Comparison of ENCODE assay signal across 15 cellular contexts in the genomic region with DNA sequence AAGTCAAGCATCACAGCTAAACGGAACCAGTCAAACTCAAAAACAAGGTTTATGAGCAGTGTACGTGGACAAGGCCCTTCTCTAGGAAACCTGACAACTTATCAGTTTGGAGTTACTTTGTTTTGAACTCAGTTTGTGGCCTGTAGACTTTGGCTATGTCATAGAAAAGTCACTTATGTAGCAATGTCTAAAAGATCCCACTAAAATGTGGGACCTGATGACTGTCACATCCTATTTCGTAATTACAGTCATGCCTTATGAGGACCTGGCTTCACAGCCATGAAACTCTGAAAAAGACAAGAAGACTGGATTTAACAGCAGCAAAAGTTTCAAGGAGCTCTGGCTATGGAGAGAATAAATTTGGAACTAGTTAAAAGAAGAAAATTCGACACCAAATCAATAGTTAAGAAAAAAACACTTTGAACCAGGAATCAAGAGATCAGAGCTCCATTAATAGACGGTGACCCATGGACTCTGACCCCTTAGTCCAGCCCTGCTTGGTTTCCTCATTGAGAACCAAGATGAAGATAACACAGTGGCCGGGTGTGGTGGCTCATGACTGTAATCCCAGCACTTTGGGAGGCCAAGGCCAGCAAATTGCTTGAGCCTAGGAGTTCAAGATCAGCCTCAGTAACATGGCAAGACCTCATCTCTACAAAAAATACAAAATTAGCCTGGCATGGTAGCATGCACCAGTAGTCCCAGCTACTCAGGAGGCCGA.
"Had no signal": no experiment of that assay in that cellular context is flagged by ENCODE, and none has a peak within 500 bp of the region (broad histone marks: within the 10 kb centered on the region; RNA-seq: fewer than 3 reads in every experiment).

No MANE protein-coding gene starts in this region.

- H3K4me3 ChIP-seq: coronary artery, left lung, tibial artery, uterus had no signal

- H3K4me1 ChIP-seq: foreskin keratinocyte, parathyroid adenoma, uterus had no signal

- H3K4me1 Mint-ChIP-seq: activated B cell treated with CpG ODN at 0.5 μM for 24 hours had no signal

- H3K27me3 ChIP-seq: foreskin keratinocyte, left lung, tibial artery, uterus had no signal

- H3K27me3 Mint-ChIP-seq: activated B cell treated with CpG ODN at 0.5 μM for 24 hours; activated CD4-positive, alpha-beta T cell treated with anti-CD3 and anti-CD28 coated beads, Interleukin-2, amount 10 ng/mL, durations not matched to agents 7 days and 5 days had no signal

- H3K27ac Mint-ChIP-seq: activated B cell treated with CpG ODN at 0.5 μM for 24 hours; activated CD4-positive, alpha-beta T cell treated with anti-CD3 and anti-CD28 coated beads, Interleukin-2, amount 10 ng/mL, durations not matched to agents 7 days and 5 days; activated naive CD4-positive, alpha-beta T cell treated with anti-CD3 and anti-CD28 coated beads for 36 hours; T-helper 1 cell treated with Interleukin-12 subunit alpha and Interleukin-12 subunit beta and Interleukin-4 antibody, amounts not matched to agents 30 μg/mL and 1 μg/mL, for 36 hours had no signal

- H3K27ac ChIP-seq: coronary artery, foreskin keratinocyte, parathyroid adenoma, tibial artery, uterus had no signal

- H3K9me3 Mint-ChIP-seq: activated B cell treated with CpG ODN at 0.5 μM for 24 hours; activated CD4-positive, alpha-beta T cell treated with anti-CD3 and anti-CD28 coated beads, Interleukin-2, amount 10 ng/mL, durations not matched to agents 7 days and 5 days; activated naive CD4-positive, alpha-beta T cell treated with anti-CD3 and anti-CD28 coated beads for 36 hours; T-helper 1 cell treated with Interleukin-12 subunit alpha and Interleukin-12 subunit beta and Interleukin-4 antibody, amounts not matched to agents 30 μg/mL and 1 μg/mL, for 36 hours had no signal

- ATAC-seq: foreskin keratinocyte, left lung had no signal

- DNase-seq: activated B cell treated with CpG ODN at 0.5 μM for 24 hours; activated CD4-positive, alpha-beta T cell treated with anti-CD3 and anti-CD28 coated beads, Interleukin-2, amount 10 ng/mL, durations not matched to agents 7 days and 5 days; activated naive CD4-positive, alpha-beta T cell treated with anti-CD3 and anti-CD28 coated beads for 36 hours; central memory CD4-positive, alpha-beta T cell; effector CD4-positive, alpha-beta T cell; foreskin keratinocyte; islet precursor cell; left lung; mesenchymal stem cell; stimulated activated CD4-positive, alpha-beta T cell treated with anti-CD3 and anti-CD28 coated beads, Interleukin-4, amount 100 ng/mL, for 4 hours; tibial artery; uterus had no signal

- H3K36me3 ChIP-seq: left lung, uterus had no signal

- H3K4me3 Mint-ChIP-seq: activated B cell treated with CpG ODN at 0.5 μM for 24 hours; activated CD4-positive, alpha-beta T cell treated with anti-CD3 and anti-CD28 coated beads, Interleukin-2, amount 10 ng/mL, durations not matched to agents 7 days and 5 days; activated naive CD4-positive, alpha-beta T cell treated with anti-CD3 and anti-CD28 coated beads for 36 hours; T-helper 1 cell treated with Interleukin-12 subunit alpha and Interleukin-12 subunit beta and Interleukin-4 antibody, amounts not matched to agents 30 μg/mL and 1 μg/mL, for 36 hours had no signal

- H3K9me3 ChIP-seq: left lung, tibial artery, uterus had no signal
